ENCODE assay signal across 8 cellular contexts in the genomic region with DNA sequence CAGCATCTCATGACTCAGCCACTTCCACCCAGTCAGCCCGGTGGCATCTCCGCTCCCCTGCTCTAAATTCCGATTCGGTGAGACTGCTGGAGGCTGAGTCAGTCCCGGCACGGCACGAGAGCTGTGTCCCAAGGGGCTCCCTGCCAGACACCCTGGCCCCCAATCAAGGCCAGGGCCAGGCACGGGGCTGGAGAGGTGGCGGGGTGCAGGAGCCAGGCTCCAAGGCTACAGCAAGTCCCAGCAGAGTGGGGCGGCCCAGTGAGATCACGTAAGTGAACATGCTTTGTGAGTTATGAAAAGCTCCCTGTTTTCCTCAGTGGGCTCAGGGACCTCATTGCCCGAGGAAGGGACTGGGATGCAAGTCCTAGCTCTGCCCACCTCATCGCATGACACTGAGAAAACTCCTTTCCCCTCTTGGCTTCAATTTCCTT. TPM values are rescaled to one million over a fixed set of nuclear protein-coding genes. Genes with fewer than 3 reads are reported as not detected.
DNase-seq lines count a peak whose midpoint lies in the region; ATAC-seq and TF ChIP-seq lines count a peak whose summit lies in the region.

No MANE protein-coding gene starts in this region.

- H3K4me3 ChIP-seq in ACC112 (ENCODE audit: low read depth, low read length) = peak overlapping the region; percentile 97

- no peak overlapping the region for H3K4me3 Mint-ChIP-seq in mesothelial cell of epicardium
- no peak overlapping the region for H3K4me3 Mint-ChIP-seq in activated T-helper 2 cell treated with anti-CD3 and anti-CD28 coated beads, Interferon-gamma antibody, Interleukin-2, Interleukin-4, amounts not matched to agents 10 μg/mL and 5 μg/mL and 100 μg/mL, durations not matched to agents 14 hours and 24 hours and 36 hours (ENCODE audit: low read depth)

- H3K27ac Mint-ChIP-seq in mesothelial cell of epicardium = peak overlapping the region; percentile 81
- no peak overlapping the region for H3K27ac Mint-ChIP-seq in activated T-helper 2 cell treated with anti-CD3 and anti-CD28 coated beads, Interferon-gamma antibody, Interleukin-2, Interleukin-4, amounts not matched to agents 10 μg/mL and 5 μg/mL and 100 μg/mL, durations not matched to agents 14 hours and 24 hours and 36 hours

- peak overlapping the region; percentile 91 for H3K27ac ChIP-seq in ACC112 (ENCODE audit: low read depth, low read length)

- H3K4me1 ChIP-seq in ACC112 (ENCODE audit: control insufficient read depth, insufficient read depth, low read length, unreplicated experiment) = peaks cover 75% of the 10 kb centered on the region

- H2AFZ ChIP-seq in ACC112 (ENCODE audit: low read length, unreplicated experiment) = no peak overlapping the region

- H3K4me1 Mint-ChIP-seq in mesothelial cell of epicardium = peaks cover 37% of the 10 kb centered on the region
- H3K4me1 Mint-ChIP-seq in activated T-helper 2 cell treated with anti-CD3 and anti-CD28 coated beads, Interferon-gamma antibody, Interleukin-2, Interleukin-4, amounts not matched to agents 10 μg/mL and 5 μg/mL and 100 μg/mL, durations not matched to agents 14 hours and 24 hours and 36 hours (ENCODE audit: low read depth) = peaks cover 19% of the 10 kb centered on the region

- no peaks in the 10 kb centered on the region for H3K9me3 Mint-ChIP-seq in mesothelial cell of epicardium
- no peaks in the 10 kb centered on the region for H3K9me3 Mint-ChIP-seq in activated T-helper 2 cell treated with anti-CD3 and anti-CD28 coated beads, Interferon-gamma antibody, Interleukin-2, Interleukin-4, amounts not matched to agents 10 μg/mL and 5 μg/mL and 100 μg/mL, durations not matched to agents 14 hours and 24 hours and 36 hours

- H3K27me3 Mint-ChIP-seq in mesothelial cell of epicardium (ENCODE audit: low read depth) = no peaks in the 10 kb centered on the region
- H3K27me3 Mint-ChIP-seq in activated T-helper 2 cell treated with anti-CD3 and anti-CD28 coated beads, Interferon-gamma antibody, Interleukin-2, Interleukin-4, amounts not matched to agents 10 μg/mL and 5 μg/mL and 100 μg/mL, durations not matched to agents 14 hours and 24 hours and 36 hours (ENCODE audit: low read depth) = no peaks in the 10 kb centered on the region

- no peak for TF ChIP-seq CTCF in mesothelial cell of epicardium (IDR thresholded peaks at IDR 0.05; ENCODE audit: unreplicated experiment)

- peaks cover 5% of the 10 kb centered on the region for H3K36me3 Mint-ChIP-seq in mesothelial cell of epicardium
- peaks cover 18% of the 10 kb centered on the region for H3K36me3 Mint-ChIP-seq in activated T-helper 2 cell treated with anti-CD3 and anti-CD28 coated beads, Interferon-gamma antibody, Interleukin-2, Interleukin-4, amounts not matched to agents 10 μg/mL and 5 μg/mL and 100 μg/mL, durations not matched to agents 14 hours and 24 hours and 36 hours (ENCODE audit: low read depth)

- peak; percentile 94 for DNase-seq in LoVo (ENCODE audit: low spot score)
- peak; percentile 97 for DNase-seq in dermis blood vessel endothelial cell
- DNase-seq in mesothelial cell of epicardium (ENCODE audit: low spot score in 2 of 2, unreplicated experiment in 2 of 2) = peak in 1 of 2 experiments; percentile 60
- no peak for DNase-seq in KG1 (lab: John Stamatoyannopoulos, UW)
- no peak for DNase-seq in activated T-helper 2 cell treated with anti-CD3 and anti-CD28 coated beads, Interferon-gamma antibody, Interleukin-2, Interleukin-4, amounts not matched to agents 10 μg/mL and 5 μg/mL and 100 μg/mL, durations not matched to agents 14 hours and 24 hours and 36 hours (ENCODE audit: low spot score)

- no peaks in the 10 kb centered on the region for H3K27me3 ChIP-seq in ACC112 (ENCODE audit: insufficient read depth, low read length)

- H3K79me2 ChIP-seq in ACC112 (ENCODE audit: control insufficient read depth, insufficient read depth, low read length, unreplicated experiment) = peaks cover 44% of the 10 kb centered on the region

- no peak for ATAC-seq in HG03342 (IDR thresholded peaks at IDR 0.05; ENCODE audit: unreplicated experiment)
- no peak for ATAC-seq in GM18858 (IDR thresholded peaks at IDR 0.05; ENCODE audit: unreplicated experiment)

- intact Hi-C loops in activated T-helper 2 cell treated with anti-CD3 and anti-CD28 coated beads, Interferon-gamma antibody, Interleukin-2, Interleukin-4, amounts not matched to agents 10 μg/mL and 5 μg/mL and 100 μg/mL, durations not matched to agents 14 hours and 24 hours and 36 hours (cut with micrococcal nuclease) = no loop called here

- peaks cover 5% of the 10 kb centered on the region; the same call in 1 of the 2 replicates for H3K36me3 ChIP-seq in ACC112 (ENCODE audit: insufficient read depth, low read length)

RNA-seq across cellular contexts. Expression of a gene that starts 3.0 kb away (rescaled TPM):
- total RNA-seq in dermis blood vessel endothelial cell = 17.0 and 20.0 TPM in 2 replicates
- 33.4 to 34.9 TPM (median 33.9 TPM) in 3 replicates for total RNA-seq in mesothelial cell of epicardium
- 23.7 and 23.8 TPM in 2 replicates for total RNA-seq in activated T-helper 2 cell treated with anti-CD3 and anti-CD28 coated beads, Interferon-gamma antibody, Interleukin-2, Interleukin-4, amounts not matched to agents 10 μg/mL and 5 μg/mL and 100 μg/mL, durations not matched to agents 14 hours and 24 hours and 36 hours

RNA-seq across cellular contexts. Expression of a gene that starts 3.4 kb away (rescaled TPM):
- total RNA-seq in dermis blood vessel endothelial cell = 64.9 and 93.9 TPM in 2 replicates
- total RNA-seq in mesothelial cell of epicardium = 68.5 to 74.4 TPM (median 70.9 TPM) in 3 replicates
- 116 and 118 TPM in 2 replicates for total RNA-seq in activated T-helper 2 cell treated with anti-CD3 and anti-CD28 coated beads, Interferon-gamma antibody, Interleukin-2, Interleukin-4, amounts not matched to agents 10 μg/mL and 5 μg/mL and 100 μg/mL, durations not matched to agents 14 hours and 24 hours and 36 hours

RNA-seq across cellular contexts. Expression of a gene that starts 15.6 kb away (rescaled TPM):
- 3.6 and 4.9 TPM in 2 replicates for total RNA-seq in dermis blood vessel endothelial cell
- 2.7 to 4.3 TPM (median 3.1 TPM) in 3 replicates for total RNA-seq in mesothelial cell of epicardium
- total RNA-seq in activated T-helper 2 cell treated with anti-CD3 and anti-CD28 coated beads, Interferon-gamma antibody, Interleukin-2, Interleukin-4, amounts not matched to agents 10 μg/mL and 5 μg/mL and 100 μg/mL, durations not matched to agents 14 hours and 24 hours and 36 hours = 24.0 and 25.9 TPM in 2 replicates

RNA-seq across cellular contexts. Expression of a gene that starts 25.4 kb away (rescaled TPM):
- total RNA-seq in dermis blood vessel endothelial cell (69.3 and 163 TPM in 2 replicates), mesothelial cell of epicardium (12.3 to 13.8 TPM (median 12.8 TPM) in 3 replicates)
- total RNA-seq in activated T-helper 2 cell treated with anti-CD3 and anti-CD28 coated beads, Interferon-gamma antibody, Interleukin-2, Interleukin-4, amounts not matched to agents 10 μg/mL and 5 μg/mL and 100 μg/mL, durations not matched to agents 14 hours and 24 hours and 36 hours = 53.2 and 55.2 TPM in 2 replicates

RNA-seq across cellular contexts. Expression of a gene that starts 27.6 kb away (rescaled TPM):
- total RNA-seq in dermis blood vessel endothelial cell (161 and 189 TPM in 2 replicates), mesothelial cell of epicardium (62.4 to 63.9 TPM (median 62.9 TPM) in 3 replicates)
- 95.4 and 99.8 TPM in 2 replicates for total RNA-seq in activated T-helper 2 cell treated with anti-CD3 and anti-CD28 coated beads, Interferon-gamma antibody, Interleukin-2, Interleukin-4, amounts not matched to agents 10 μg/mL and 5 μg/mL and 100 μg/mL, durations not matched to agents 14 hours and 24 hours and 36 hours

Comparison
In these comparisons a context has a peak if more than half of its experiments do, and no peak if none do; other contexts are left out.
1. DNase-seq: peak in LoVo (single experiment) and dermis blood vessel endothelial cell (single experiment); none in KG1 (single experiment) and activated T-helper 2 cell treated with anti-CD3 and anti-CD28 coated beads, Interferon-gamma antibody, Interleukin-2, Interleukin-4, amounts not matched to agents 10 μg/mL and 5 μg/mL and 100 μg/mL, durations not matched to agents 14 hours and 24 hours and 36 hours (single experiment).